Comparison of ENCODE assay signal across 7 cellular contexts in genomic region chr21:42534361-42534900, GRCh38. TPM values are rescaled to one million over a fixed set of nuclear protein-coding genes. Genes with fewer than 3 reads are reported as not detected.
DNase-seq lines count a peak whose midpoint lies in the region; ATAC-seq and TF ChIP-seq lines count a peak whose summit lies in the region.

No MANE protein-coding gene starts in this region.

- peak overlapping the region; percentile 24 for H3K27ac ChIP-seq in HL-60 (replicated peaks)
- peak overlapping the region; percentile 35 for H3K27ac ChIP-seq in colonic mucosa
- no peak overlapping the region for H3K27ac ChIP-seq in testis

- peaks cover 9% of the 10 kb centered on the region for H3K4me1 ChIP-seq in colonic mucosa
- no peaks in the 10 kb centered on the region for H3K4me1 ChIP-seq in testis

- ATAC-seq in GM19438 (IDR thresholded peaks at IDR 0.05; ENCODE audit: low read depth, unreplicated experiment): peak; percentile 2
- peak; percentile 67 for ATAC-seq in sciatic nerve

- TF ChIP-seq CTCF in HL-60 (IDR thresholded peaks at IDR 0.05; ENCODE audit: insufficient read depth, low read length) (no peak), colonic mucosa (IDR thresholded peaks at IDR 0.05) (no peak), testis (IDR thresholded peaks at IDR 0.05) (no peak)

- whole genome bisulfite sequencing in testis, 2 donors: 85 to 93% methylated on average over 15 to 18 of the region's 18 CpGs

- no peak overlapping the region for H3K4me3 ChIP-seq in HL-60 (replicated peaks; ENCODE audit: insufficient read depth, low read length)
- H3K4me3 ChIP-seq in colonic mucosa: no peak overlapping the region
- H3K4me3 ChIP-seq in testis: no peak overlapping the region

- H3K9ac ChIP-seq in colonic mucosa (ENCODE audit: low read depth in 2 of 2, low read length in 2 of 2): peak overlapping the region in 1 of 2 donors; percentile 38

- intact Hi-C loops in colonic mucosa (cut with DNase I) (loop anchor here (5.0 kb wide), 1 partner anchor 67 kb away; no protein-coding TSS in a partner anchor), sciatic nerve (cut with DNase I) (no loop called here), testis (cut with DNase I; ENCODE audit: low total_unique reads) (no loop called here)

- H3K9me3 ChIP-seq in colonic mucosa (no peaks in the 10 kb centered on the region), testis (no peaks in the 10 kb centered on the region)

- no peak for TF ChIP-seq POLR2A in testis (IDR thresholded peaks at IDR 0.05)

- DNase-seq in HL-60 (ENCODE audit: low read depth in 1 of 2, low spot score in 1 of 2) (peak; percentile 41 to 72), colonic mucosa (no peak), sciatic nerve (ENCODE audit: low spot score) (no peak), ecto neural progenitor cell (ENCODE audit: low spot score) (no peak), ACHN (no peak), testis (no peak)

- in situ Hi-C loops in ACHN (cut with HindIII; ENCODE audit: low pct_ligation_motif_present, low pct_unique_long_range_greater_than_20kb, low sequenced_read_pairs): no loop called here

- H3K27me3 ChIP-seq in HL-60 (ENCODE audit: insufficient read depth, poor library complexity, severe bottlenecking) (no peaks in the 10 kb centered on the region), colonic mucosa (no peaks in the 10 kb centered on the region), testis (no peaks in the 10 kb centered on the region)

- H3K36me3 ChIP-seq in colonic mucosa: peaks cover 4% of the 10 kb centered on the region
- H3K36me3 ChIP-seq in testis (ENCODE audit: low read depth, missing control alignments): no peaks in the 10 kb centered on the region

RNA-seq across cellular contexts. Expression of gene SLC37A1, which starts 20.8 kb away (rescaled TPM):
- 100 to 1,000 TPM in 1 of 2 donors, 10 to 100 TPM in 1; 98.5 to 118 TPM for total RNA-seq in colonic mucosa
- 7.4 TPM for total RNA-seq in sciatic nerve
- total RNA-seq in testis: 10 to 100 TPM; 22.6 to 24.3 TPM
- polyA plus RNA-seq in testis (ENCODE audit: insufficient read depth, low read depth, low replicate concordance): 48.3 TPM

RNA-seq across cellular contexts. Expression of gene RSPH1, which starts 38.4 kb away (rescaled TPM):
- total RNA-seq in colonic mucosa: 1 to 10 TPM; 6.9 to 7.5 TPM
- total RNA-seq in sciatic nerve: 0.58 TPM
- total RNA-seq in testis: 10 to 100 TPM; 10.4 to 20.8 TPM
- polyA plus RNA-seq in testis (ENCODE audit: insufficient read depth, low read depth, low replicate concordance): 59.6 TPM

Comparison
In these comparisons a context has a peak if more than half of its experiments do, and no peak if none do; other contexts are left out.
1. DNase-seq: peak in HL-60 (2 of 2); none in colonic mucosa (single experiment), sciatic nerve (single experiment), ecto neural progenitor cell (single experiment), ACHN (single experiment) and testis (single experiment).
2. H3K27ac ChIP-seq: peak in HL-60 (single experiment) and colonic mucosa (single experiment); none in testis (0 of 2).